Comparison of ENCODE assay signal across 1 cellular context in the genomic region with DNA sequence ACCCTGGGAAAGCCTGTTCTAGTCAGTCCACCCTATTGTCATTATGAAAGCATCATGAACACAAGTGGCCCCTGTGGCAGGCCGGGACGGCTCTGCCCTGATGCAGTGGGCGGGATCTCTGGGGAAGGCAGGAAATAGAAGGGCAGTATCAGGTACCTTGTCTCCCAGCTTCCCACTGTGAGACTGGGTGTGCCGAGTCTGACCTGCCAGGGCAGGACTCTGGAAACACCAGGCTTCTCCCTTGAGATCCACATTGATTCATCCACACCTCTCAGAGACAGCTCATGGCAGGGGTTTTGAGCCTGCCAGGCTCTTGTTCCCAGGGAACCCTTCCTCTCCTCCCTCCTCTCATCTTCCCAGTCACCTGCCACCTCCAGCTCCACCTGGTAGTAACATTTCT.
TF ChIP-seq lines count a peak whose summit lies in the region.

No MANE protein-coding gene starts in this region.

TF ChIP-seq in K562, 482 proteins besides CTCF, POLR2A, EP300 and RAD21:
- TF ChIP-seq, protein P1, sequence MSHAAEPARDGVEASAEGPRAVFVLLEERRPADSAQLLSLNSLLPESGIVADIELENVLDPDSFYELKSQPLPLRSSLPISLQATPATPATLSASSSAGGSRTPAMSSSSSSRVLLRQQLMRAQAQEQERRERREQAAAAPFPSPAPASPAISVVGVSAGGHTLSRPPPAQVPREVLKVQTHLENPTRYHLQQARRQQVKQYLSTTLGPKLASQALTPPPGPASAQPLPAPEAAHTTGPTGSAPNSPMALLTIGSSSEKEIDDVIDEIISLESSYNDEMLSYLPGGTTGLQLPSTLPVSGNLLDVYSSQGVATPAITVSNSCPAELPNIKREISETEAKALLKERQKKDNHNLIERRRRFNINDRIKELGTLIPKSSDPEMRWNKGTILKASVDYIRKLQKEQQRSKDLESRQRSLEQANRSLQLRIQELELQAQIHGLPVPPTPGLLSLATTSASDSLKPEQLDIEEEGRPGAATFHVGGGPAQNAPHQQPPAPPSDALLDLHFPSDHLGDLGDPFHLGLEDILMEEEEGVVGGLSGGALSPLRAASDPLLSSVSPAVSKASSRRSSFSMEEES (CRISPR knock-in tag; IDR thresholded peaks at IDR 0.05) = no peak
- no peak for TF ChIP-seq HNRNPH1 (optimal IDR thresholded peaks at IDR 0.05; ENCODE audit: low read depth, low read length)
- TF ChIP-seq, protein P2, sequence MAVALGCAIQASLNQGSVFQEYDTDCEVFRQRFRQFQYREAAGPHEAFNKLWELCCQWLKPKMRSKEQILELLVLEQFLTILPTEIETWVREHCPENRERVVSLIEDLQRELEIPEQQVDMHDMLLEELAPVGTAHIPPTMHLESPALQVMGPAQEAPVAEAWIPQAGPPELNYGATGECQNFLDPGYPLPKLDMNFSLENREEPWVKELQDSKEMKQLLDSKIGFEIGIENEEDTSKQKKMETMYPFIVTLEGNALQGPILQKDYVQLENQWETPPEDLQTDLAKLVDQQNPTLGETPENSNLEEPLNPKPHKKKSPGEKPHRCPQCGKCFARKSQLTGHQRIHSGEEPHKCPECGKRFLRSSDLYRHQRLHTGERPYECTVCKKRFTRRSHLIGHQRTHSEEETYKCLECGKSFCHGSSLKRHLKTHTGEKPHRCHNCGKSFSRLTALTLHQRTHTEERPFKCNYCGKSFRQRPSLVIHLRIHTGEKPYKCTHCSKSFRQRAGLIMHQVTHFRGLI (CRISPR knock-in tag; IDR thresholded peaks at IDR 0.05) = no peak
